Comparison of ENCODE assay signal across 17 cellular contexts in genomic region chr9:20729545-20729944, GRCh38.
"Had no signal": no experiment of that assay in that cellular context is flagged by ENCODE, and none has a peak within 500 bp of the region (broad histone marks: within the 10 kb centered on the region; RNA-seq: fewer than 3 reads in every experiment).

No MANE protein-coding gene starts in this region.

- H3K27ac ChIP-seq: cardiac muscle cell, colonic mucosa, spleen, transverse colon had no signal

- H3K4me3 ChIP-seq: cardiac muscle cell, colonic mucosa, lung, spleen, transverse colon had no signal

- DNase-seq: activated CD4-positive, alpha-beta T cell treated with anti-CD3 and anti-CD28 coated beads, Interleukin-2, amount 50 U/mL, for 4 hours; activated effector memory CD4-positive, alpha-beta T cell treated with anti-CD3 and anti-CD28 coated beads, Interleukin-2, amount 50 U/mL, for 16 hours; activated T-cell treated with anti-CD3 and anti-CD28 coated beads, Interleukin-2, amount 50 U/mL, for 1 hour; colonic mucosa; effector memory CD4-positive, alpha-beta T cell; left colon; nucleus accumbens; right cardiac atrium; spleen; stimulated activated CD4-positive, alpha-beta T cell treated with anti-CD3 and anti-CD28 coated beads, Interleukin-1b, Interleukin-23, amount 100 ng/mL, for 48 hours; transverse colon had no signal

- H3K4me1 ChIP-seq: colonic mucosa had no signal

- H3K9me3 ChIP-seq: colonic mucosa, spleen, transverse colon had no signal

- ATAC-seq: activated CD4-positive, CD25-positive, alpha-beta regulatory T cell treated with anti-CD3 and anti-CD28 coated beads, Interleukin-2, amount 50 U/mL, for 24 hours; activated naive CD4-positive, alpha-beta T cell treated with anti-CD3 and anti-CD28 coated beads, Interleukin-2, amount 50 U/mL, for 72 hours; left colon; natural killer cell treated with Interleukin-12 subunit alpha and Interleukin-12 subunit beta and Interleukin-15 and Interleukin-18, amount 100 ng/mL, for 72 hours; right cardiac atrium; stimulated activated memory B cell treated with anti-CD40 and anti-IgM and Interleukin-4, amounts not matched to agents 10 μg/mL and 1 μg/mL and 100 μg/mL, for 72 hours had no signal

- H3K27me3 ChIP-seq: cardiac muscle cell, colonic mucosa, spleen, transverse colon had no signal

- H3K36me3 ChIP-seq: colonic mucosa, transverse colon had no signal
